Comparison of ENCODE assay signal across 17 cellular contexts in the genomic region with DNA sequence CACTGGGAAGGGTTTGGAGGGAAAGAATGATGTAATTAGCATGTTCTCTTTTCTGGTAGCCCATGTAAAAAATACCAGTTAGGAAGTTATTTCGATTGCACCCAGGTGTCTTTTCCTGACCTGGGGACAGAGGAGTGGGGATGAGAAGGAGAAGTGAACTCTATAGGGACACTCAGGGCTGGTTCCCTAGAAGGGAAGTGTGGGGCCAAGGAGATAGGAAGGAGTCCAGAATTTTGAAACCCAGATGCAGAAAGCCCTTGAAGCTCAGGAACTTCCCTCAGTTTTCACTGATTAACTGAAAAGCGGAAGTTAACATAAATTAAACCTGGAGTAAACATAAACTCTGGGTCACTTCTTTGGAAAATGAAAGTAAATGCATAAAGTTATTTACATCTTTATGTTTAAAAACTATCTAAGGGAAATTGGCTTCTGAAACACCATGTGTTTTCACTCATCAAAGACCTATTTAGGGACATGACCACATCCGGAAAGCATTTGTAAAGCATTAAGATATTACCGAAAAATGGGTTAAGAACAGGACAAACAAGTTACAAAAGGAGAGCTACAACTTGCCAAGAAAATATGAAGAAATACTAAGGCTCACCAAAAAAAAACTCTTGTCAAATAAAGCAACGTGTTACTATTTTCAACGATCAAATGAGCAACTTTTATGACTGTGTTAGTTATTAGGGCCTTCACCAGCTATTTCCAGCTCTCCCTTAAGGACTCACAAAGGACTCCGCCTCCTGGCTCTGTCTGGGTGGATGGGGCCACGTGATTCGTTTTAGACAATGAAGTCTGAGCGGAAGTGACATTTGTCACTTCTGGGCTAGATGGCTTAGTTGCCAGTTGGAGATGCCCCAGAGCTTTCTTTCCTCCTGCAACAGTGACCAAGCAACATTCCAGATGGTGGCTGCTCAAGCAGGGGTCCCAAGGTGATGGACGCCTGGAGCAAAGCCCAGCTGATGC.
DNase-seq lines count a peak whose midpoint lies in the region; ATAC-seq and TF ChIP-seq lines count a peak whose summit lies in the region.
"Had no signal": no experiment of that assay in that cellular context is flagged by ENCODE, and none has a peak within 500 bp of the region (broad histone marks: within the 10 kb centered on the region; RNA-seq: fewer than 3 reads in every experiment).

No MANE protein-coding gene starts in this region.

- H3K27me3 Mint-ChIP-seq in natural killer cell (ENCODE audit: low read depth in 2 of 2): no peaks in the 10 kb centered on the region
- H3K27me3 Mint-ChIP-seq in natural killer cell treated with Interleukin-12 subunit alpha and Interleukin-12 subunit beta and Interleukin-15 and Interleukin-18, amount 100 ng/mL, for 72 hours: peaks cover 0 to 9% of the 10 kb centered on the region in 2 donors
- peaks cover 2% of the 10 kb centered on the region for H3K27me3 Mint-ChIP-seq in activated CD8-positive, alpha-beta T cell treated with anti-CD3 and anti-CD28 coated beads for 36 hours
- H3K27me3 Mint-ChIP-seq: activated CD4-positive, alpha-beta memory T cell treated with anti-CD3 and anti-CD28 coated beads, Interleukin-2, amount 10 ng/mL, durations not matched to agents 7 days and 5 days had no signal

- H3K79me2 ChIP-seq in parathyroid adenoma: no peaks in the 10 kb centered on the region

- CTCF ChIA-PET in activated CD8-positive, alpha-beta T cell treated with anti-CD3 and anti-CD28 coated beads for 36 hours (lab: Charles Lee): no interaction called here

- H3K27ac ChIP-seq in heart right ventricle (peak overlapping the region in 9 of 10 donors; percentile 6 to 75 (median 55)), parathyroid adenoma (peak overlapping the region; percentile 24)
- H3K27ac ChIP-seq: thoracic aorta had no signal

- H3K9ac ChIP-seq in parathyroid adenoma: no peak overlapping the region

- peaks cover 0 to 15% (median 0%) of the 10 kb centered on the region in 9 donors for H3K4me1 ChIP-seq in heart right ventricle
- no peaks in the 10 kb centered on the region for H3K4me1 ChIP-seq in parathyroid adenoma

- H2AFZ ChIP-seq in parathyroid adenoma: peak overlapping the region; percentile 11

- no peaks in the 10 kb centered on the region for H3K27me3 ChIP-seq in heart right ventricle
- H3K27me3 ChIP-seq in parathyroid adenoma (ENCODE audit: control insufficient read depth, insufficient read depth, low read length): no peaks in the 10 kb centered on the region

- no peaks in the 10 kb centered on the region for H3K9me3 Mint-ChIP-seq in natural killer cell
- no peaks in the 10 kb centered on the region for H3K9me3 Mint-ChIP-seq in natural killer cell treated with Interleukin-12 subunit alpha and Interleukin-12 subunit beta and Interleukin-15 and Interleukin-18, amount 100 ng/mL, for 72 hours
- no peaks in the 10 kb centered on the region for H3K9me3 Mint-ChIP-seq in activated CD8-positive, alpha-beta T cell treated with anti-CD3 and anti-CD28 coated beads for 36 hours

- H3K36me3 ChIP-seq in heart right ventricle: no peaks in the 10 kb centered on the region
- H3K36me3 ChIP-seq in parathyroid adenoma (ENCODE audit: control insufficient read depth, insufficient read depth, low read length): no peaks in the 10 kb centered on the region
- H3K36me3 ChIP-seq: thoracic aorta had no signal

- H3K27ac Mint-ChIP-seq in natural killer cell: peak overlapping the region; percentile 1 to 9
- H3K27ac Mint-ChIP-seq in natural killer cell treated with Interleukin-12 subunit alpha and Interleukin-12 subunit beta and Interleukin-15 and Interleukin-18, amount 100 ng/mL, for 72 hours: peak overlapping the region in 1 of 2 donors; percentile 55
- no peak overlapping the region for H3K27ac Mint-ChIP-seq in activated CD8-positive, alpha-beta T cell treated with anti-CD3 and anti-CD28 coated beads for 36 hours
- H3K27ac Mint-ChIP-seq: activated CD4-positive, alpha-beta memory T cell treated with anti-CD3 and anti-CD28 coated beads, Interleukin-2, amount 10 ng/mL, durations not matched to agents 7 days and 5 days; naive thymus-derived CD4-positive, alpha-beta T cell had no signal

- no peaks in the 10 kb centered on the region for H3K36me3 Mint-ChIP-seq in natural killer cell
- no peaks in the 10 kb centered on the region for H3K36me3 Mint-ChIP-seq in natural killer cell treated with Interleukin-12 subunit alpha and Interleukin-12 subunit beta and Interleukin-15 and Interleukin-18, amount 100 ng/mL, for 72 hours
- no peaks in the 10 kb centered on the region for H3K36me3 Mint-ChIP-seq in activated CD8-positive, alpha-beta T cell treated with anti-CD3 and anti-CD28 coated beads for 36 hours (ENCODE audit: low read depth)
- H3K36me3 Mint-ChIP-seq: naive thymus-derived CD4-positive, alpha-beta T cell had no signal

- TF ChIP-seq POLR2A in erythroblast (IDR thresholded peaks at IDR 0.05; ENCODE audit: low read length): no peak

- ATAC-seq in natural killer cell: peak in 1 of 3 donors; percentile 48
- no peak for ATAC-seq in natural killer cell treated with Interleukin-12 subunit alpha and Interleukin-12 subunit beta and Interleukin-15 and Interleukin-18, amount 100 ng/mL, for 72 hours
- peak; percentile 74 to 89 (median 80) for ATAC-seq in heart right ventricle
- no peak for ATAC-seq in activated CD8-positive, alpha-beta T cell treated with anti-CD3 and anti-CD28 coated beads for 36 hours
- ATAC-seq: naive thymus-derived CD4-positive, alpha-beta T cell; Panc1 had no signal

- H3K4me3 ChIP-seq in heart right ventricle (no peak overlapping the region), parathyroid adenoma (ENCODE audit: low read depth, low read length) (no peak overlapping the region)
- H3K4me3 ChIP-seq: skin epidermis, thoracic aorta had no signal

- intact Hi-C loops in natural killer cell (cut with micrococcal nuclease): no loop called here
- intact Hi-C loops in heart right ventricle (cut with DNase I): no loop called here
- intact Hi-C loops in activated CD8-positive, alpha-beta T cell treated with anti-CD3 and anti-CD28 coated beads for 36 hours (cut with micrococcal nuclease): no loop called here

- TF ChIP-seq CTCF in natural killer cell (IDR thresholded peaks at IDR 0.05) (no peak), heart right ventricle (IDR thresholded peaks at IDR 0.05) (no peak), parathyroid adenoma (IDR thresholded peaks at IDR 0.05) (no peak)
- TF ChIP-seq CTCF in activated CD8-positive, alpha-beta T cell treated with anti-CD3 and anti-CD28 coated beads for 36 hours (IDR thresholded peaks at IDR 0.05): no peak

- no peak overlapping the region for H3K4me2 ChIP-seq in parathyroid adenoma (ENCODE audit: low read length)

- H3K4me3 Mint-ChIP-seq in natural killer cell: peak overlapping the region; percentile 53
- no peak overlapping the region for H3K4me3 Mint-ChIP-seq in natural killer cell treated with Interleukin-12 subunit alpha and Interleukin-12 subunit beta and Interleukin-15 and Interleukin-18, amount 100 ng/mL, for 72 hours
- no peak overlapping the region for H3K4me3 Mint-ChIP-seq in activated CD8-positive, alpha-beta T cell treated with anti-CD3 and anti-CD28 coated beads for 36 hours
- H3K4me3 Mint-ChIP-seq: activated CD4-positive, alpha-beta memory T cell treated with anti-CD3 and anti-CD28 coated beads, Interleukin-2, amount 10 ng/mL, durations not matched to agents 7 days and 5 days; naive thymus-derived CD4-positive, alpha-beta T cell had no signal

- POLR2A ChIA-PET in activated CD8-positive, alpha-beta T cell treated with anti-CD3 and anti-CD28 coated beads for 36 hours (lab: Charles Lee): interaction anchor here (0.7 kb wide), 1 partner anchor 75 kb away, joined by 4 read pairs; no protein-coding TSS in a partner anchor

- 45 to 53% methylated on average over 11 of the region's 11 CpGs for WGBS in heart right ventricle, 2 donors

- no peak for DNase-seq in natural killer cell
- DNase-seq in natural killer cell treated with Interleukin-12 subunit alpha and Interleukin-12 subunit beta and Interleukin-15 and Interleukin-18, amount 100 ng/mL, for 72 hours (ENCODE audit: low spot score): no peak
- peak in 1 of 2 donors; percentile 29 for DNase-seq in heart right ventricle
- DNase-seq in kidney glomerular epithelial cell (lab: John Stamatoyannopoulos, UW): no peak
- no peak for DNase-seq in activated CD8-positive, alpha-beta T cell treated with anti-CD3 and anti-CD28 coated beads for 36 hours
- DNase-seq in erythroblast (lab: John Stamatoyannopoulos, UW): no peak
- no peak for DNase-seq in medulla oblongata (ENCODE audit: extremely low spot score)
- DNase-seq: activated CD4-positive, alpha-beta memory T cell treated with anti-CD3 and anti-CD28 coated beads, Interleukin-2, amount 10 ng/mL, durations not matched to agents 7 days and 5 days; activated gamma-delta T cell treated with Interleukin-2 at 50 U/mL for 16 hours; H7; naive thymus-derived CD4-positive, alpha-beta T cell; NCI-H1417; NCI-H446 had no signal

- H3K4me1 Mint-ChIP-seq in natural killer cell: peaks cover 12 to 13% of the 10 kb centered on the region in 2 donors
- peaks cover 0 to 8% of the 10 kb centered on the region in 2 donors for H3K4me1 Mint-ChIP-seq in natural killer cell treated with Interleukin-12 subunit alpha and Interleukin-12 subunit beta and Interleukin-15 and Interleukin-18, amount 100 ng/mL, for 72 hours (ENCODE audit: low read depth in 2 of 2)
- H3K4me1 Mint-ChIP-seq in activated CD8-positive, alpha-beta T cell treated with anti-CD3 and anti-CD28 coated beads for 36 hours (ENCODE audit: low read depth): no peaks in the 10 kb centered on the region

- peaks cover 0 to 6% (median 0%) of the 10 kb centered on the region in 11 donors for H3K9me3 ChIP-seq in heart right ventricle
- no peaks in the 10 kb centered on the region for H3K9me3 ChIP-seq in parathyroid adenoma (ENCODE audit: control insufficient read depth, low read length)
- H3K9me3 ChIP-seq: thoracic aorta had no signal

Comparison
In these comparisons a context has a peak if more than half of its experiments do, and no peak if none do; other contexts are left out.
1. ATAC-seq: peak in heart right ventricle (8 of 8); none in natural killer cell treated with Interleukin-12 subunit alpha and Interleukin-12 subunit beta and Interleukin-15 and Interleukin-18, amount 100 ng/mL, for 72 hours (0 of 2) and activated CD8-positive, alpha-beta T cell treated with anti-CD3 and anti-CD28 coated beads for 36 hours (single experiment).